In genomic region chr2:60158262-60158661, GRCh38 we compare ENCODE assay signal across 21 cellular contexts.
DNase-seq lines count a peak whose midpoint lies in the region; ATAC-seq and TF ChIP-seq lines count a peak whose summit lies in the region.
"Had no signal": no experiment of that assay in that cellular context is flagged by ENCODE, and none has a peak within 500 bp of the region (broad histone marks: within the 10 kb centered on the region; RNA-seq: fewer than 3 reads in every experiment).

No MANE protein-coding gene starts in this region.

- no peaks in the 10 kb centered on the region for H3K9me3 ChIP-seq in tibial artery
- H3K9me3 ChIP-seq: mucosa of descending colon, SK-N-SH had no signal

- ATAC-seq in GM18519 (IDR thresholded peaks at IDR 0.05; ENCODE audit: low FRiP score, unreplicated experiment) (peak; percentile 74), GM21526 (IDR thresholded peaks at IDR 0.05; ENCODE audit: low FRiP score, unreplicated experiment) (peak; percentile 77), HG02885 (IDR thresholded peaks at IDR 0.05; ENCODE audit: poor library complexity, unreplicated experiment) (peak; percentile 84), HG03565 (IDR thresholded peaks at IDR 0.05; ENCODE audit: unreplicated experiment) (peak; percentile 86), GM18511 (IDR thresholded peaks at IDR 0.05; ENCODE audit: unreplicated experiment) (no peak)
- ATAC-seq: activated CD4-positive, CD25-positive, alpha-beta regulatory T cell treated with anti-CD3 and anti-CD28 coated beads, Interleukin-2, amount 50 U/mL, for 24 hours; activated T-cell treated with anti-CD3 and anti-CD28 coated beads, Interleukin-2, amount 50 U/mL, for 4 hours; mucosa of descending colon; stimulated activated naive CD8-positive, alpha-beta T cell treated with anti-CD3 and anti-CD28 coated beads, Interleukin-15, Interleukin-2, amounts not matched to agents 100 U/mL and 50 U/mL, for 24 hours had no signal

- no peaks in the 10 kb centered on the region for H3K27me3 ChIP-seq in tibial artery

- no peak overlapping the region for H3K27ac ChIP-seq in tibial artery
- H3K27ac ChIP-seq: KMS-11 had no signal

- no peak for TF ChIP-seq CTCF in tibial artery (IDR thresholded peaks at IDR 0.05)

- no peak overlapping the region for H3K4me3 ChIP-seq in tibial artery
- H3K4me3 ChIP-seq: mucosa of descending colon had no signal

- H3K36me3 ChIP-seq in tibial artery: no peaks in the 10 kb centered on the region

- intact Hi-C loops in tibial artery (cut with DNase I; ENCODE audit: low total_unique reads): no loop called here

- DNase-seq in stimulated activated CD4-positive, alpha-beta T cell treated with anti-CD3 and anti-CD28 coated beads, Interleukin-4, amount 100 ng/mL, for 4 hours: no peak
- DNase-seq in tibial artery (no peak), amygdala (lab: John Stamatoyannopoulos, UW) (no peak)
- DNase-seq: activated naive CD4-positive, alpha-beta T cell treated with anti-CD3 and anti-CD28 coated beads, Interleukin-2, amount 50 U/mL, for 16 hours; activated T-cell treated with anti-CD3 and anti-CD28 coated beads, Interleukin-2, amount 50 U/mL, for 4 hours; AML-193; mucosa of descending colon; NCI-H1092; NCI-H2029; NCI-H446; SK-N-SH; stimulated activated CD4-positive, alpha-beta T cell treated with anti-CD3 and anti-CD28 coated beads, Interleukin-1b, Interleukin-23, amount 100 ng/mL, for 48 hours; stimulated activated naive CD8-positive, alpha-beta T cell treated with anti-CD3 and anti-CD28 coated beads, Interleukin-15, Interleukin-2, amounts not matched to agents 100 U/mL and 50 U/mL, for 24 hours; trophoblast cell had no signal

- no peaks in the 10 kb centered on the region for H3K4me1 ChIP-seq in tibial artery
